Comparison of ENCODE assay signal across 14 cellular contexts in genomic region chrX:7330971-7331746, GRCh38.
DNase-seq lines count a peak whose midpoint lies in the region; ATAC-seq and TF ChIP-seq lines count a peak whose summit lies in the region.
"Had no signal": no experiment of that assay in that cellular context is flagged by ENCODE, and none has a peak within 500 bp of the region (broad histone marks: within the 10 kb centered on the region; RNA-seq: fewer than 3 reads in every experiment).

No MANE protein-coding gene starts in this region.

- no peak overlapping the region for H3K4me3 Mint-ChIP-seq in activated naive CD4-positive, alpha-beta T cell treated with anti-CD3 and anti-CD28 coated beads for 36 hours
- H3K4me3 Mint-ChIP-seq: CD4-positive, alpha-beta T cell; mesothelial cell of epicardium; stimulated activated effector memory CD8-positive, alpha-beta T cell treated with anti-CD3 and anti-CD28 coated beads, Interleukin-12 subunit alpha, Interleukin-12 subunit beta, amount 100 ng/mL, for 72 hours had no signal

- H3K36me3 Mint-ChIP-seq in activated naive CD4-positive, alpha-beta T cell treated with anti-CD3 and anti-CD28 coated beads for 36 hours (ENCODE audit: low read depth) = peaks cover 3% of the 10 kb centered on the region
- H3K36me3 Mint-ChIP-seq: stimulated activated effector memory CD8-positive, alpha-beta T cell treated with anti-CD3 and anti-CD28 coated beads, Interleukin-12 subunit alpha, Interleukin-12 subunit beta, amount 100 ng/mL, for 72 hours had no signal

- no peaks in the 10 kb centered on the region for H3K9me3 Mint-ChIP-seq in activated naive CD4-positive, alpha-beta T cell treated with anti-CD3 and anti-CD28 coated beads for 36 hours
- H3K9me3 Mint-ChIP-seq: CD4-positive, alpha-beta T cell; stimulated activated effector memory CD8-positive, alpha-beta T cell treated with anti-CD3 and anti-CD28 coated beads, Interleukin-12 subunit alpha, Interleukin-12 subunit beta, amount 100 ng/mL, for 72 hours had no signal

- no peaks in the 10 kb centered on the region for H3K4me1 Mint-ChIP-seq in activated naive CD4-positive, alpha-beta T cell treated with anti-CD3 and anti-CD28 coated beads for 36 hours (ENCODE audit: low read depth)
- H3K4me1 Mint-ChIP-seq: mesothelial cell of epicardium; stimulated activated effector memory CD8-positive, alpha-beta T cell treated with anti-CD3 and anti-CD28 coated beads, Interleukin-12 subunit alpha, Interleukin-12 subunit beta, amount 100 ng/mL, for 72 hours had no signal

- H3K4me3 ChIP-seq in AG10803 (ENCODE audit: low read length) = no peak overlapping the region

- ATAC-seq in sciatic nerve = peak; percentile 95
- no peak for ATAC-seq in left lobe of liver
- ATAC-seq: activated CD4-positive, CD25-positive, alpha-beta regulatory T cell treated with anti-CD3 and anti-CD28 coated beads, Interleukin-2, amount 50 U/mL, for 24 hours; stimulated activated effector memory CD8-positive, alpha-beta T cell treated with anti-CD3 and anti-CD28 coated beads, Interleukin-12 subunit alpha, Interleukin-12 subunit beta, amount 100 ng/mL, for 72 hours had no signal

- H3K27me3 Mint-ChIP-seq in activated naive CD4-positive, alpha-beta T cell treated with anti-CD3 and anti-CD28 coated beads for 36 hours (ENCODE audit: low read depth) = no peaks in the 10 kb centered on the region
- H3K27me3 Mint-ChIP-seq: CD4-positive, alpha-beta T cell had no signal

- peak; percentile 97 for DNase-seq in AG10803 (ENCODE audit: low read depth)
- peak; percentile 6 for DNase-seq in RPMI7951 (ENCODE audit: low read depth)
- DNase-seq in fibroblast of peridontal ligament (ENCODE audit: extremely low read depth) = peak; percentile 80
- DNase-seq in sciatic nerve (ENCODE audit: low spot score) = peak; percentile 64
- no peak for DNase-seq in effector CD4-positive, alpha-beta T cell
- DNase-seq in left lobe of liver (ENCODE audit: low spot score) = no peak
- DNase-seq in MV-4-11 (lab: John Stamatoyannopoulos, UW) = no peak
- no peak for DNase-seq in activated naive CD4-positive, alpha-beta T cell treated with anti-CD3 and anti-CD28 coated beads for 36 hours
- DNase-seq: CD4-positive, alpha-beta T cell; NCI-H1092 treated with DMSO at 0.1 percent for 48 hours; posterior cingulate gyrus had no signal

- no peak for TF ChIP-seq CTCF in AG10803 (conservative IDR thresholded peaks at IDR 0.05; ENCODE audit: low read length)

- no peak overlapping the region for H3K27ac Mint-ChIP-seq in activated naive CD4-positive, alpha-beta T cell treated with anti-CD3 and anti-CD28 coated beads for 36 hours
- H3K27ac Mint-ChIP-seq: CD4-positive, alpha-beta T cell; mesothelial cell of epicardium; stimulated activated effector memory CD8-positive, alpha-beta T cell treated with anti-CD3 and anti-CD28 coated beads, Interleukin-12 subunit alpha, Interleukin-12 subunit beta, amount 100 ng/mL, for 72 hours had no signal

- intact Hi-C loops in sciatic nerve (cut with DNase I) = no loop called here
- intact Hi-C loops in activated naive CD4-positive, alpha-beta T cell treated with anti-CD3 and anti-CD28 coated beads for 36 hours (cut with micrococcal nuclease) = no loop called here

- CTCF ChIA-PET in activated naive CD4-positive, alpha-beta T cell treated with anti-CD3 and anti-CD28 coated beads for 36 hours (lab: Charles Lee) = no interaction called here

Comparison
In these comparisons a context has a peak if more than half of its experiments do, and no peak if none do; other contexts are left out.
1. DNase-seq: peak in AG10803 (single experiment), RPMI7951 (single experiment), fibroblast of peridontal ligament (single experiment) and sciatic nerve (single experiment); none in effector CD4-positive, alpha-beta T cell (single experiment), left lobe of liver (single experiment), MV-4-11 (single experiment) and activated naive CD4-positive, alpha-beta T cell treated with anti-CD3 and anti-CD28 coated beads for 36 hours (single experiment).